Comparison of ENCODE assay signal across 26 cellular contexts in the genomic region with DNA sequence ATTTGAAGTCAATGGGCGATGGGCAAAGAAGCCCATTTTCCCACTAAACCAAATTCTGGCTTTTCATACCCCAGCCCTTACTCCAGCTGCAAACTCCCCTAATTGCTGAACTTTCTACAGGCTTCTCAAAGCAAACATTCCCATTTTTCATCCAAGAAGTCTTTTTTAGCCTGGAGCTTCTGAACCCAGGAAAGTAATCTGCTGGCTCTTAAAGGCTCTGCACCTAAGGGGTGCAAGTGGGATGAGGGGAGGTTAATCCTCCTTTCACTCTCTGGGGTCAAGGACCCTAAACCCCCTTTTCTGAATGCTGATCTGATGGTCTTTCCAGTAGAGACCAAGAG. TPM values are rescaled to one million over a fixed set of nuclear protein-coding genes. Genes with fewer than 3 reads are reported as not detected.
DNase-seq lines count a peak whose midpoint lies in the region; ATAC-seq and TF ChIP-seq lines count a peak whose summit lies in the region.
"Had no signal": no experiment of that assay in that cellular context is flagged by ENCODE, and none has a peak within 500 bp of the region (broad histone marks: within the 10 kb centered on the region; RNA-seq: fewer than 3 reads in every experiment).

No MANE protein-coding gene starts in this region.

- no TSS peak for BruUV-seq in Calu3 (replicated peaks; lab: Mats Ljungman, UMichigan)

- peak overlapping the region; percentile 88 for H3K4me3 Mint-ChIP-seq in Calu3 (ENCODE audit: low read depth, unreplicated experiment)
- H3K4me3 Mint-ChIP-seq: activated naive CD8-positive, alpha-beta T cell treated with anti-CD3 and anti-CD28 coated beads, Interleukin-2, amount 50 U/mL, for 24 hours had no signal

- no peak overlapping the region for H3K9ac ChIP-seq in SK-N-MC (ENCODE audit: insufficient read length)

- H3K27ac ChIP-seq in SK-N-MC: peak overlapping the region; percentile 90
- H3K27ac ChIP-seq: brain microvascular endothelial cell, epithelial cell of prostate, heart left ventricle, SJSA1, testis, vagina had no signal

- no peaks in the 10 kb centered on the region for H3K27me3 Mint-ChIP-seq in Calu3 (ENCODE audit: unreplicated experiment)

- TF ChIP-seq CTCF in Calu3 (IDR thresholded peaks at IDR 0.05; ENCODE audit: unreplicated experiment) (no peak), kidney epithelial cell (IDR thresholded peaks at IDR 0.05; ENCODE audit: insufficient read depth, low read length, poor library complexity, severe bottlenecking) (no peak)

- peaks cover 96% of the 10 kb centered on the region for H3K36me3 Mint-ChIP-seq in Calu3 (ENCODE audit: insufficient read depth, unreplicated experiment)
- H3K36me3 Mint-ChIP-seq: memory B cell had no signal

- no peaks in the 10 kb centered on the region for H3K9me3 Mint-ChIP-seq in Calu3 (ENCODE audit: low read depth, unreplicated experiment)
- H3K9me3 Mint-ChIP-seq: activated naive CD8-positive, alpha-beta T cell treated with anti-CD3 and anti-CD28 coated beads, Interleukin-2, amount 50 U/mL, for 24 hours; memory B cell had no signal

- H3K4me3 ChIP-seq in SK-N-MC (peak overlapping the region; percentile 84), kidney epithelial cell (ENCODE audit: low read depth, low read length) (peak overlapping the region; percentile 73)
- H3K4me3 ChIP-seq: heart left ventricle, SJSA1, testis, vagina had no signal

- CTCF ChIA-PET in Calu3 (lab: Charles Lee): interaction anchor here (0.7 to 1.7 kb wide), 2 partner anchors 10 to 41 kb away, joined by 3 to 4 read pairs; no protein-coding TSS in a partner anchor

- ATAC-seq in GM21381 (IDR thresholded peaks at IDR 0.05; ENCODE audit: unreplicated experiment): no peak
- ATAC-seq in HG03280 (IDR thresholded peaks at IDR 0.05; ENCODE audit: unreplicated experiment): no peak
- ATAC-seq: activated naive CD8-positive, alpha-beta T cell treated with anti-CD3 and anti-CD28 coated beads, Interleukin-2, amount 50 U/mL, for 24 hours; heart left ventricle; left colon; T-helper 17 cell had no signal

- intact Hi-C loops in Calu3 (cut with micrococcal nuclease; ENCODE audit: unreplicated experiment): no loop called here

- H3K4me1 Mint-ChIP-seq in Calu3 (ENCODE audit: low read depth, unreplicated experiment): peaks cover 27% of the 10 kb centered on the region

- H3K9me3 ChIP-seq in SK-N-MC (ENCODE audit: low read depth, low read length): no peaks in the 10 kb centered on the region
- H3K9me3 ChIP-seq: SJSA1, testis, vagina had no signal

- H3K36me3 ChIP-seq in SK-N-MC (ENCODE audit: insufficient read depth, low read length) (0 out of 2 replicates have a peak, but pooled peaks cover 11% of the 10 kb centered on the region), kidney epithelial cell (ENCODE audit: control insufficient read depth, insufficient read depth, low read length) (peaks cover 1% of the 10 kb centered on the region)
- H3K36me3 ChIP-seq: brain microvascular endothelial cell, heart left ventricle, vagina had no signal

- no peaks in the 10 kb centered on the region for H3K27me3 ChIP-seq in kidney epithelial cell (ENCODE audit: control insufficient read depth, insufficient read depth, low read length)
- H3K27me3 ChIP-seq: testis had no signal

- peak overlapping the region; percentile 42 for H3K27ac Mint-ChIP-seq in Calu3 (ENCODE audit: unreplicated experiment)
- H3K27ac Mint-ChIP-seq: activated naive CD8-positive, alpha-beta T cell treated with anti-CD3 and anti-CD28 coated beads, Interleukin-2, amount 50 U/mL, for 24 hours; memory B cell; T-helper 17 cell had no signal

- no peak for DNase-seq in Calu3
- DNase-seq in SK-N-MC (ENCODE audit: low read depth, low spot score): no peak
- DNase-seq in kidney epithelial cell (ENCODE audit: low read depth): no peak
- no peak for DNase-seq in activated CD4-positive, alpha-beta T cell treated with anti-CD3 and anti-CD28 coated beads for 48 hours
- DNase-seq: activated CD4-positive, alpha-beta T cell treated with anti-CD3 and anti-CD28 coated beads for 1 hour; activated effector memory CD4-positive, alpha-beta T cell treated with anti-CD3 and anti-CD28 coated beads, Interleukin-2, amount 50 U/mL, for 16 hours; activated naive CD8-positive, alpha-beta T cell treated with anti-CD3 and anti-CD28 coated beads, Interleukin-2, amount 50 U/mL, for 24 hours; brain microvascular endothelial cell; DMS53; heart left ventricle; Kasumi-1; left colon; NCI-H187; NCI-H526 treated with DMSO at 0.1 percent for 48 hours; stimulated activated CD4-positive, alpha-beta T cell treated with anti-CD3 and anti-CD28 coated beads, Interleukin-4, amount 100 ng/mL, for 1 hour; stimulated activated naive CD4-positive, alpha-beta T cell; T-helper 17 cell; testis had no signal

RNA-seq across cellular contexts. Expression of gene HOXB7, which starts 2.4 kb away (rescaled TPM):
- total RNA-seq in Calu3 (2022) (30.2 and 31.3 TPM in 2 replicates), kidney epithelial cell (26.3 and 27.2 TPM in 2 replicates)

RNA-seq across cellular contexts. Expression of gene HOXB6, which starts 3.7 kb away (rescaled TPM):
- total RNA-seq in Calu3 (2022) (140 and 144 TPM in 2 replicates), kidney epithelial cell (29.8 and 30.7 TPM in 2 replicates)
- total RNA-seq: T-helper 17 cell had no signal

RNA-seq across cellular contexts. Expression of gene HOXB8, which starts 6.6 kb away (rescaled TPM):
- 28.2 and 30.9 TPM in 2 replicates for total RNA-seq in Calu3 (2022)
- total RNA-seq in kidney epithelial cell: 7.2 and 7.5 TPM in 2 replicates
- total RNA-seq: fibroblast of villous mesenchyme, heart left ventricle, osteoblast, SJSA1, T-helper 17 cell, vagina had no signal

RNA-seq across cellular contexts. Expression of gene HOXB5, which starts 14.9 kb away (rescaled TPM):
- total RNA-seq in Calu3 (2022) (47.2 and 48.5 TPM in 2 replicates), kidney epithelial cell (3.6 and 3.8 TPM in 2 replicates)
- total RNA-seq: osteoblast, T-helper 17 cell had no signal

RNA-seq across cellular contexts. Expression of gene HOXB9, which starts 17.7 kb away (rescaled TPM):
- total RNA-seq in Calu3 (2022): 26.0 and 27.8 TPM in 2 replicates
- total RNA-seq in kidney epithelial cell: 70.1 and 77.0 TPM in 2 replicates
- total RNA-seq: fibroblast of villous mesenchyme, heart left ventricle, osteoblast, vagina had no signal
